In genomic region chr6:167793421-167793820, GRCh38 we compare ENCODE assay signal across 19 cellular contexts. TPM values are rescaled to one million over a fixed set of nuclear protein-coding genes. Genes with fewer than 3 reads are reported as not detected.
A peak's percentile ranks its signal among the peaks of the same experiment; 100 is the strongest.
DNase-seq lines count a peak whose midpoint lies in the region; ATAC-seq, FAIRE-seq and TF ChIP-seq lines count a peak whose summit lies in the region.
"Had no signal": no experiment of that assay in that cellular context is flagged by ENCODE, and none has a peak within 500 bp of the region (broad histone marks: within the 10 kb centered on the region; RNA-seq: fewer than 3 reads in every experiment).

No MANE protein-coding gene starts in this region.

- intact Hi-C loops in posterior vena cava (cut with DNase I) = no loop called here

- peak overlapping the region; percentile 2 for H2AFZ ChIP-seq in mesenchymal stem cell (ENCODE audit: low read depth, low read length)

- H2BK12ac ChIP-seq in mesenchymal stem cell (ENCODE audit: low read length in 2 of 2) = no peak overlapping the region

- no peak overlapping the region for H4K8ac ChIP-seq in mesenchymal stem cell (ENCODE audit: low read length)

- peak; percentile 80 for DNase-seq in NCI-H146 treated with DMSO at 0.1 percent for 48 hours (lab: John Stamatoyannopoulos, UW; ENCODE audit: unreplicated experiment)
- peak; percentile 39 for DNase-seq in NCI-H526 treated with DMSO at 0.1 percent for 48 hours (lab: John Stamatoyannopoulos, UW)
- peak; percentile 23 for DNase-seq in bronchial epithelial cell (ENCODE audit: low read depth)
- no peak for DNase-seq in mesenchymal stem cell
- DNase-seq in activated naive CD4-positive, alpha-beta T cell (lab: John Stamatoyannopoulos, UW) = no peak
- no peak for DNase-seq in posterior vena cava (ENCODE audit: low spot score)
- DNase-seq: activated CD4-positive, alpha-beta T cell treated with anti-CD3 and anti-CD28 coated beads, Interleukin-2, amount 50 U/mL, for 1 hour; activated gamma-delta T cell treated with Interleukin-2 at 50 U/mL for 16 hours; amygdala; CD8-positive, alpha-beta memory T cell; mesendoderm; NCI-H2081 treated with DMSO at 0.1 percent for 48 hours; upper lobe of right lung had no signal

- H4K91ac ChIP-seq in mesenchymal stem cell (ENCODE audit: low read length) = no peak overlapping the region

- H3K4me1 ChIP-seq in mesenchymal stem cell (ENCODE audit: control insufficient read depth, insufficient read depth, low read depth, low read length) = no peaks in the 10 kb centered on the region
- H3K4me1 ChIP-seq: upper lobe of right lung had no signal

- H2AK5ac ChIP-seq in mesenchymal stem cell (ENCODE audit: low read length, severe bottlenecking) = no peak overlapping the region

- no peak for FAIRE-seq in bronchial epithelial cell (lab: Jason Lieb, UNC)
- FAIRE-seq: K562 had no signal

- H3K36me3 ChIP-seq in bronchial epithelial cell (ENCODE audit: control insufficient read depth, insufficient read depth, low read length) (no peaks in the 10 kb centered on the region), mesenchymal stem cell (ENCODE audit: control insufficient read depth in 1 of 2, insufficient read depth in 2 of 2, low read depth in 1 of 2, low read length in 2 of 2) (no peaks in the 10 kb centered on the region)
- H3K36me3 ChIP-seq: upper lobe of right lung had no signal

- no peak overlapping the region for H3K23ac ChIP-seq in mesenchymal stem cell (ENCODE audit: low read length in 2 of 2)

- H3K4ac ChIP-seq in mesenchymal stem cell (ENCODE audit: low read depth in 1 of 2, low read length in 2 of 2) = no peak overlapping the region

- no peak overlapping the region for H3K4me2 ChIP-seq in mesenchymal stem cell (ENCODE audit: low read length, poor library complexity, severe bottlenecking)

- H3K18ac ChIP-seq in mesenchymal stem cell (ENCODE audit: low read depth in 1 of 2, low read length in 2 of 2) = no peak overlapping the region

- no peak for ATAC-seq in HG02852 (IDR thresholded peaks at IDR 0.05; ENCODE audit: unreplicated experiment)
- ATAC-seq in HG03139 (IDR thresholded peaks at IDR 0.05; ENCODE audit: unreplicated experiment) = no peak
- ATAC-seq: K562; natural killer cell treated with Interleukin-12 subunit alpha and Interleukin-12 subunit beta and Interleukin-15 and Interleukin-18, amount 100 ng/mL, for 72 hours; Right ventricle myocardium inferior; upper lobe of right lung had no signal

- no peaks in the 10 kb centered on the region for H3K9me3 ChIP-seq in mesenchymal stem cell (ENCODE audit: control insufficient read depth, low read length)
- H3K9me3 ChIP-seq: upper lobe of right lung had no signal

- H2BK15ac ChIP-seq in mesenchymal stem cell (ENCODE audit: low read depth, poor library complexity, severe bottlenecking) = no peak overlapping the region

- no peak for TF ChIP-seq CTCF in bronchial epithelial cell (IDR thresholded peaks at IDR 0.05; ENCODE audit: insufficient read depth, low read length, severe bottlenecking)

- no peak overlapping the region for H3K9ac ChIP-seq in mesenchymal stem cell (ENCODE audit: low read length)

- WGBS in mesenchymal stem cell = 76% methylated on average over 7 of the region's 9 CpGs

- no peak overlapping the region for H3K27ac ChIP-seq in mesenchymal stem cell (ENCODE audit: low read length, poor library complexity, severe bottlenecking)
- H3K27ac ChIP-seq: upper lobe of right lung, VCaP had no signal

- H2BK5ac ChIP-seq in mesenchymal stem cell (ENCODE audit: low read depth, low read length, poor library complexity, severe bottlenecking) = no peak overlapping the region

- H3K27me3 ChIP-seq in bronchial epithelial cell (ENCODE audit: control insufficient read depth, insufficient read depth, low read length) = peaks cover 9% of the 10 kb centered on the region
- H3K27me3 ChIP-seq in mesenchymal stem cell (ENCODE audit: control insufficient read depth in 1 of 2, insufficient read depth in 1 of 2, low read length in 2 of 2) = peaks cover 5 to 38% of the 10 kb centered on the region in 2 experiments

- H3K4me3 ChIP-seq in bronchial epithelial cell (ENCODE audit: low read depth, low read length) (no peak overlapping the region), mesenchymal stem cell (ENCODE audit: insufficient read depth in 1 of 2, low read depth in 1 of 2, low read length in 2 of 2) (no peak overlapping the region)
- H3K4me3 ChIP-seq: K562, upper lobe of right lung had no signal

- H3K79me1 ChIP-seq in mesenchymal stem cell (replicated peaks; ENCODE audit: low read length, poor library complexity, severe bottlenecking) = no peaks in the 10 kb centered on the region

- no peak overlapping the region for H3K14ac ChIP-seq in mesenchymal stem cell (ENCODE audit: low read length in 2 of 2)

- no peak overlapping the region for H2BK120ac ChIP-seq in mesenchymal stem cell (ENCODE audit: low read depth, low read length)

RNA-seq across cellular contexts. Expression of gene AFDN, which starts 33.3 kb away (rescaled TPM):
- 146 and 171 TPM in 2 replicates for total RNA-seq in bronchial epithelial cell
- 47.4 TPM for polyA plus RNA-seq in mesenchymal stem cell (2013, experiment 1 of 2)
- polyA plus RNA-seq in mesenchymal stem cell (2013, experiment 2 of 2) = 42.9 TPM
- total RNA-seq in posterior vena cava = 10 to 100 TPM; 49.3 to 68.6 TPM

Comparison
In these comparisons a context has a peak if more than half of its experiments do, and no peak if none do; other contexts are left out.
1. DNase-seq: peak in NCI-H146 treated with DMSO at 0.1 percent for 48 hours (single experiment), NCI-H526 treated with DMSO at 0.1 percent for 48 hours (single experiment) and bronchial epithelial cell (single experiment); none in mesenchymal stem cell (single experiment), activated naive CD4-positive, alpha-beta T cell (0 of 4) and posterior vena cava (single experiment).